ENCODE assay signal across 15 cellular contexts in the genomic region with DNA sequence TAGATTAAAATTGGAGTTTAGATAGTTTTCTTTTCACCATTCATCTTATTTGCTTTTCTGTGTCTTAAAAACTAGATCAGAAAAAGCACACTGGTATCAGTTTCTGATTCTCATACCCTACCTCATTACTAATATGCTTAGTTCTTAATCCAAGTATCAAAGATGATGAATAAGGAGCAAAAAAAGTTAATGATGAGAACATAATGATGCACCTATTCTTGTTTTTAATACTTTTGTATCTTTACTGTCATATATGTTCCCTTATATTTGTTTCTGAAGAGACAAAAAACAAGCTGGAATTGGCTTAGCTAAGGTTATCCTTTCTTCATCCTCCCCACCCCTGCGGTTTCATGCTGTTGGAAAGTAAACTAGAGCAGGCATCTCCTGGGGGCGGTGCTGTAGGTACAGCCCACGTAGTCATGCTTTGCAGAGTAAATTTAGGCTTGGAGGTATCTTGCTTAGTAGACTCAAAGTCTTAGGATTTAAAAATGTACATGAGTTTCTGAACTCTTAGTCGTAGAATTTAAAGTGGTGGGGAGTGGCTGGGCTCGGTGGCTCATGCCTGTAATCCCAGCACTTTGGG.
"Had no signal": no experiment of that assay in that cellular context is flagged by ENCODE, and none has a peak within 500 bp of the region (broad histone marks: within the 10 kb centered on the region; RNA-seq: fewer than 3 reads in every experiment).

No MANE protein-coding gene starts in this region.

- H3K27ac Mint-ChIP-seq: activated B cell treated with CpG ODN at 0.5 μM for 24 hours; activated CD8-positive, alpha-beta T cell treated with anti-CD3 and anti-CD28 coated beads for 36 hours; memory B cell; nephron progenitor cell had no signal

- H3K27me3 Mint-ChIP-seq: activated B cell treated with CpG ODN at 0.5 μM for 24 hours; activated CD8-positive, alpha-beta T cell treated with anti-CD3 and anti-CD28 coated beads for 36 hours; memory B cell had no signal

- H3K4me2 ChIP-seq: hepatocyte had no signal

- H3K4me1 Mint-ChIP-seq: activated B cell treated with CpG ODN at 0.5 μM for 24 hours, memory B cell, nephron progenitor cell had no signal

- H3K9me3 ChIP-seq: gastroesophageal sphincter, left ventricle myocardium inferior, sigmoid colon, uterus had no signal

- H2AFZ ChIP-seq: hepatocyte had no signal

- ATAC-seq: activated CD8-positive, alpha-beta T cell treated with anti-CD3 and anti-CD28 coated beads for 36 hours; gastroesophageal sphincter had no signal

- H3K4me3 Mint-ChIP-seq: activated B cell treated with CpG ODN at 0.5 μM for 24 hours; activated CD8-positive, alpha-beta T cell treated with anti-CD3 and anti-CD28 coated beads for 36 hours; memory B cell; nephron progenitor cell had no signal

- H3K27me3 ChIP-seq: gastroesophageal sphincter, hepatocyte, sigmoid colon, uterus had no signal

- H3K4me3 ChIP-seq: gastroesophageal sphincter, hepatocyte, left ventricle myocardium inferior, sigmoid colon, uterus had no signal

- H3K27ac ChIP-seq: gastroesophageal sphincter, hepatocyte, left ventricle myocardium inferior, sigmoid colon, uterus had no signal

- DNase-seq: activated B cell treated with CpG ODN at 0.5 μM for 24 hours; activated CD8-positive, alpha-beta memory T cell treated with anti-CD3 and anti-CD28 coated beads, Interleukin-2, amount 50 U/mL, for 48 hours; activated CD8-positive, alpha-beta T cell treated with anti-CD3 and anti-CD28 coated beads for 36 hours; activated gamma-delta T cell; cortex of kidney; effector CD8-positive, alpha-beta T cell; kidney; left ventricle myocardium inferior; nephron progenitor cell; sigmoid colon; stimulated activated CD4-positive, alpha-beta T cell treated with anti-CD3 and anti-CD28 coated beads, Interleukin-4, amount 100 ng/mL, for 1 hour; uterus had no signal

- H3K36me3 ChIP-seq: uterus had no signal

- H3K9me3 Mint-ChIP-seq: activated B cell treated with CpG ODN at 0.5 μM for 24 hours; activated CD8-positive, alpha-beta T cell treated with anti-CD3 and anti-CD28 coated beads for 36 hours; memory B cell; nephron progenitor cell had no signal

- H3K4me1 ChIP-seq: uterus had no signal
